In genomic region chr11:118615282-118615979, GRCh38 we compare ENCODE assay signal across 14 cellular contexts. TPM values are rescaled to one million over a fixed set of nuclear protein-coding genes. Genes with fewer than 3 reads are reported as not detected.
A peak's percentile ranks its signal among the peaks of the same experiment; 100 is the strongest.
DNase-seq lines count a peak whose midpoint lies in the region; ATAC-seq and TF ChIP-seq lines count a peak whose summit lies in the region.
"Had no signal": no experiment of that assay in that cellular context is flagged by ENCODE, and none has a peak within 500 bp of the region (broad histone marks: within the 10 kb centered on the region; RNA-seq: fewer than 3 reads in every experiment).

No MANE protein-coding gene starts in this region.

- H3K9ac ChIP-seq in H9 (ENCODE audit: extremely low read depth, insufficient read length, low read length): no peak overlapping the region
- H3K9ac ChIP-seq in smooth muscle cell (ENCODE audit: low read depth): no peak overlapping the region

- H3K27ac ChIP-seq in H9 (ENCODE audit: insufficient read length, low read depth, low read length): peak overlapping the region; percentile 53
- peak overlapping the region; percentile 99 for H3K27ac ChIP-seq in smooth muscle cell (ENCODE audit: low read depth)

- H3T11ph ChIP-seq in H9 (ENCODE audit: low read length): no peak overlapping the region

- peaks cover 15% of the 10 kb centered on the region for H3K4me1 ChIP-seq in H9 (ENCODE audit: insufficient read depth, low read length)
- peaks cover 64% of the 10 kb centered on the region for H3K4me1 ChIP-seq in smooth muscle cell (ENCODE audit: low read depth)

- peak overlapping the region; percentile 51 for H2BK12ac ChIP-seq in H9 (ENCODE audit: insufficient read length, low read depth, low read length)

- peak overlapping the region; percentile 81 to 96 (median 93) for H3K27ac Mint-ChIP-seq in H9
- H3K27ac Mint-ChIP-seq: natural killer cell; T-helper 1 cell treated with Interleukin-12 subunit alpha and Interleukin-12 subunit beta and Interleukin-4 antibody, amounts not matched to agents 30 μg/mL and 1 μg/mL, for 36 hours had no signal

- H2BK120ac ChIP-seq in H9 (ENCODE audit: low read depth, low read length, poor library complexity, severe bottlenecking): peak overlapping the region; percentile 25

- no peak overlapping the region for H2BK15ac ChIP-seq in H9 (ENCODE audit: low read depth, low read length)

- DNase-seq in H9 (peak; percentile 93), SW480 (ENCODE audit: low spot score) (peak; percentile 51), iPS-NIHi11 (ENCODE audit: low spot score) (peak; percentile 67), smooth muscle cell (lab: John Stamatoyannopoulos, UW; ENCODE audit: unreplicated experiment) (no peak), germinal center (ENCODE audit: low spot score) (no peak), NCI-H2227 treated with DMSO at 0.1 percent for 48 hours (lab: John Stamatoyannopoulos, UW) (no peak)
- DNase-seq: activated CD8-positive, alpha-beta memory T cell treated with anti-CD3 and anti-CD28 coated beads, Interleukin-2, amount 50 U/mL, for 4 hours; natural killer cell; NCI-H1048; NCI-H774; stimulated activated CD4-positive, alpha-beta T cell treated with anti-CD3 and anti-CD28 coated beads, Interleukin-2, amount 100 ng/mL, for 24 hours had no signal

- H3K9me3 Mint-ChIP-seq in H9: no peaks in the 10 kb centered on the region; a peak in 2 of 5 replicates
- H3K9me3 Mint-ChIP-seq: natural killer cell; T-helper 1 cell treated with Interleukin-12 subunit alpha and Interleukin-12 subunit beta and Interleukin-4 antibody, amounts not matched to agents 30 μg/mL and 1 μg/mL, for 36 hours had no signal

- peak overlapping the region; percentile 46 for H3K4ac ChIP-seq in H9 (ENCODE audit: low read depth, low read length)

- no peak overlapping the region for H2BK5ac ChIP-seq in H9 (ENCODE audit: insufficient read length, low read length)

- H4K91ac ChIP-seq in H9 (ENCODE audit: insufficient read length, low read depth, low read length): peak overlapping the region; percentile 70

- peaks cover 2% of the 10 kb centered on the region; the same call in 1 of the 2 replicates for H3K27me3 ChIP-seq in H9 (ENCODE audit: insufficient read depth, low read length)
- no peaks in the 10 kb centered on the region for H3K27me3 ChIP-seq in smooth muscle cell (ENCODE audit: low read depth)

- H3K4me1 Mint-ChIP-seq in H9: peaks cover 75 to 78% of the 10 kb centered on the region in 2 experiments

- no peaks in the 10 kb centered on the region; a peak in 1 of 7 replicates for H3K36me3 Mint-ChIP-seq in H9 (ENCODE audit: insufficient read depth in 1 of 3, low read depth in 3 of 3)
- H3K36me3 Mint-ChIP-seq: natural killer cell had no signal

- ATAC-seq in GM18502 (IDR thresholded peaks at IDR 0.05; ENCODE audit: poor library complexity, unreplicated experiment) (no peak), HG03571 (IDR thresholded peaks at IDR 0.05; ENCODE audit: unreplicated experiment) (no peak)
- ATAC-seq: natural killer cell had no signal

- H2AFZ ChIP-seq in H9 (ENCODE audit: low read length): no peak overlapping the region
- H2AFZ ChIP-seq in smooth muscle cell (ENCODE audit: low read depth): no peak overlapping the region

- H4K20me1 ChIP-seq in H9 (ENCODE audit: control insufficient read depth, insufficient read depth, insufficient read length) (no peaks in the 10 kb centered on the region), smooth muscle cell (ENCODE audit: low read depth) (peaks cover 5% of the 10 kb centered on the region)

- H3K18ac ChIP-seq in H9 (ENCODE audit: insufficient read length, low read depth, low read length): peak overlapping the region; percentile 88

- H3K79me2 ChIP-seq in H9 (ENCODE audit: insufficient read depth, low read length): no peaks in the 10 kb centered on the region
- peaks cover 26% of the 10 kb centered on the region for H3K79me2 ChIP-seq in smooth muscle cell (ENCODE audit: low read depth)

- peak overlapping the region; percentile 14 for H2AK5ac ChIP-seq in H9 (ENCODE audit: insufficient read length, low read length)

- WGBS in H9 (ENCODE audit: extremely low coverage, insufficient read length, low lambda C conversion rate): 100% methylated on average over 1 of the region's 6 CpGs
- WGBS in smooth muscle cell (ENCODE audit: low lambda C conversion rate): 64% methylated on average over 6 of the region's 6 CpGs

- peak overlapping the region; percentile 7 to 68; a peak in 4 of 5 replicates for H3K4me3 Mint-ChIP-seq in H9
- H3K4me3 Mint-ChIP-seq: natural killer cell; T-helper 1 cell treated with Interleukin-12 subunit alpha and Interleukin-12 subunit beta and Interleukin-4 antibody, amounts not matched to agents 30 μg/mL and 1 μg/mL, for 36 hours had no signal

- peaks cover 4% of the 10 kb centered on the region for H3K23me2 ChIP-seq in H9 (ENCODE audit: insufficient read length, low read depth, low read length, poor library complexity, severe bottlenecking)

- H4K8ac ChIP-seq in H9 (replicated peaks; ENCODE audit: insufficient read length, low read depth, low read length): no peak overlapping the region

- no peak overlapping the region for H3K4me3 ChIP-seq in smooth muscle cell

- no peaks in the 10 kb centered on the region for H3K79me1 ChIP-seq in H9 (ENCODE audit: insufficient read depth, low read depth, low read length, poor library complexity, severe bottlenecking)

- H3K9me3 ChIP-seq in H9 (ENCODE audit: control insufficient read depth, low read depth, low read length) (no peaks in the 10 kb centered on the region), smooth muscle cell (replicated peaks; ENCODE audit: low read depth) (no peaks in the 10 kb centered on the region)

- peak overlapping the region; percentile 22 for H3K4me2 ChIP-seq in H9 (ENCODE audit: insufficient read depth, insufficient read length, low read length)
- no peak overlapping the region for H3K4me2 ChIP-seq in smooth muscle cell

- peak overlapping the region; percentile 42 for H3K14ac ChIP-seq in H9 (ENCODE audit: insufficient read depth, low read length)

- H4K5ac ChIP-seq in H9 (ENCODE audit: insufficient read length, low read depth, low read length): peak overlapping the region; percentile 16

- peaks cover 19% of the 10 kb centered on the region for H3K27me3 Mint-ChIP-seq in H9 (ENCODE audit: low read depth)

- TF ChIP-seq CTCF in H9 (conservative IDR thresholded peaks at IDR 0.05): no peak
- no peak for TF ChIP-seq CTCF in smooth muscle cell (IDR thresholded peaks at IDR 0.05; ENCODE audit: borderline replicate concordance, insufficient read depth, poor library complexity, severe bottlenecking)

- no peak overlapping the region for H3K23ac ChIP-seq in H9 (ENCODE audit: insufficient read length, low read depth, low read length)

- H2BK20ac ChIP-seq in H9 (ENCODE audit: low read depth, low read length, poor library complexity, severe bottlenecking): no peak overlapping the region

- no peak overlapping the region for H3K56ac ChIP-seq in H9 (ENCODE audit: insufficient read length, low read depth, low read length)

- peaks cover 19% of the 10 kb centered on the region for H3F3A ChIP-seq in smooth muscle cell (ENCODE audit: low read depth)

- no peaks in the 10 kb centered on the region for H3K36me3 ChIP-seq in smooth muscle cell (ENCODE audit: low read depth)

RNA-seq across cellular contexts. Expression of gene PHLDB1, which starts 8.0 kb away (rescaled TPM):
- 55.7 and 56.0 TPM in 2 replicates for total RNA-seq in H9 (2021)
- total RNA-seq in smooth muscle cell: 89.0 and 112 TPM in 2 replicates
- 86.0 and 103 TPM in 2 replicates for polyA plus RNA-seq in smooth muscle cell

RNA-seq across cellular contexts. Expression of gene ARCN1, which starts 43.2 kb away (rescaled TPM):
- 152 TPM in 2 replicates for total RNA-seq in H9 (2021)
- total RNA-seq in smooth muscle cell: 314 and 331 TPM in 2 replicates
- 228 and 285 TPM in 2 replicates for polyA plus RNA-seq in smooth muscle cell

RNA-seq across cellular contexts. Expression of gene IFT46, which starts 49.7 kb away (rescaled TPM):
- 10.3 and 11.5 TPM in 2 replicates for total RNA-seq in H9 (2021)
- total RNA-seq in smooth muscle cell: 31.6 and 52.3 TPM in 2 replicates
- polyA plus RNA-seq in smooth muscle cell: 11.9 and 12.8 TPM in 2 replicates

Comparison
In these comparisons a context has a peak if more than half of its experiments do, and no peak if none do; other contexts are left out.
1. DNase-seq: peak in H9 (single experiment), SW480 (single experiment) and iPS-NIHi11 (single experiment); none in smooth muscle cell (single experiment), germinal center (single experiment) and NCI-H2227 treated with DMSO at 0.1 percent for 48 hours (single experiment).